ENCODE assay signal across 8 cellular contexts in the genomic region with DNA sequence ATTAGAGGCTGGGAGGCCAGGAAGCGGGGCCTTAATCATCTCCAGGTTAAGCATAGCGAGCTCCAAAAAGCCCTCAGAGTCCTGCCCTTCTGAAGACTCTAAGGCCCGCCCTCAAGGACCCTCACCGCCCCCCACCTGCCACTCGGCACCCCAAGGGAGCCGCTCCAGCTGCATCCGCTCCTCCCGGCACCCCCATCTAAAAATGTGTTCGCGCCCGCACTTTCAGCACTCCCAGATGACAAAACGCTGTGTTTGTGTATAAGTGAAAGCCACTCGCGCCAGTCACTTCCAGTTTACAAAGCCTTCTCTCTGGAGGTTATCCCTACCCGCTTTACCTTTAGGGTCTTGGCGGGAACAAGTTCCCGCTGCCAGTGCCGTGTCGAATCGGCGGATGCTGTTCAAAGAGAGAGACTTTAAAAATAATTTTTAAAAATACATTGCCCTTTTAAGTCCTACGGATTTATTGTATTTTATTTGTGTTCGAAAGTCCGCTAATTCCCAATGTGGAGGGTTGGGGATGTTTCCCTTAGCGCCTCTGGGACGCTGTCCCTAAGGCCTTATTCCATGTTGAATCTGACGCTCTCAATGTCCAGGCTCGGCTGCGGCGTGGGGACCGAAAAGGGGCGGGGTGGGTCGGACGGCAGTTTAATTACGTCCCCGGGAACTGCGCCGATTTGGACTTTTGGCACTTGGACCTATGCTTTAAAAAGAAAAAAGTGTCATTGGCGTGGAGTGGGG. TPM values are rescaled to one million over a fixed set of nuclear protein-coding genes. Genes with fewer than 3 reads are reported as not detected.
DNase-seq lines count a peak whose midpoint lies in the region; ATAC-seq and TF ChIP-seq lines count a peak whose summit lies in the region.

A gene (minus strand): TSS at position 64 of the 738 bp plus-strand sequence. CDS start 900 bp downstream, outside the sequence.
A gene with protein sequence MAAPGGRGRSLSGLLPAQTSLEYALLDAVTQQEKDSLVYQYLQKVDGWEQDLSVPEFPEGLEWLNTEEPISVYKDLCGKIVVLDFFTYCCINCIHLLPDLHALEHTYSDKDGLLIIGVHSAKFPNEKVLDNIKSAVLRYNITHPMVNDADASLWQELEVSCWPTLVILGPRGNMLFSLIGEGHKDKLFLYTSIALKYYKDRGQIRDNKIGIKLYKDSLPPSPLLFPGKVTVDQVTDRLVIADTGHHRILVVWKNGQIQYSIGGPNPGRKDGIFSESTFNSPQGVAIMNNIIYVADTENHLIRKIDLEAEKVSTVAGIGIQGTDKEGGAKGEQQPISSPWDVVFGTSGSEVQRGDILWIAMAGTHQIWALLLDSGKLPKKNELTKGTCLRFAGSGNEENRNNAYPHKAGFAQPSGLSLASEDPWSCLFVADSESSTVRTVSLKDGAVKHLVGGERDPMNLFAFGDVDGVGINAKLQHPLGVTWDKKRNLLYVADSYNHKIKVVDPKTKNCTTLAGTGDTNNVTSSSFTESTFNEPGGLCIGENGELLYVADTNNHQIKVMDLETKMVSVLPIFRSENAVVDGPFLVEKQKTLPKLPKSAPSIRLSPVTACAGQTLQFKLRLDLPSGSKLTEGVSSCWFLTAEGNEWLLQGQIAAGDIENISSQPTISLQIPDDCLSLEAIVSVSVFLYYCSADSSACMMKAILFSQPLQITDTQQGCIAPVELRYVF (plus strand): TSS at position 643 of the 738 bp plus-strand sequence. CDS start 212 bp downstream, outside the sequence.

- TF ChIP-seq EP300 in upper lobe of left lung (IDR thresholded peaks at IDR 0.05): no peak

- H3K27me3 ChIP-seq in heart left ventricle: no peaks in the 10 kb centered on the region
- H3K27me3 ChIP-seq in upper lobe of left lung: no peaks in the 10 kb centered on the region

- H3K27ac ChIP-seq in adipose tissue (ENCODE audit: low read depth, low read length) (peak within 1 kb of the TSS; percentile 15), heart left ventricle (peak within 1 kb of the TSS; percentile 79 to 98 (median 95)), upper lobe of left lung (peak within 1 kb of the TSS; percentile 92 to 97 (median 94))

- peak within 1 kb of the TSS; percentile 95 to 98 (median 96) for H3K4me3 Mint-ChIP-seq in T-cell

- TF ChIP-seq CTCF in HFF-Myc (IDR thresholded peaks at IDR 0.05; ENCODE audit: low read depth, low read length, missing control alignments): no peak
- TF ChIP-seq CTCF in heart left ventricle (IDR thresholded peaks at IDR 0.05): no peak
- no peak for TF ChIP-seq CTCF in upper lobe of left lung (IDR thresholded peaks at IDR 0.05)

- CTCF ChIA-PET in T-cell (lab: Charles Lee): no interaction called here

- ATAC-seq in T-cell (replicated peaks in 1 of 4) (peak; percentile 59 to 72 (median 68)), heart left ventricle (peak; percentile 72 to 88 (median 86)), upper lobe of left lung (ENCODE audit: low FRiP score in 2 of 2) (peak; percentile 92 to 95)

- H3K27ac Mint-ChIP-seq in T-cell: peak within 1 kb of the TSS; percentile 97 to 98

- H3K27me3 Mint-ChIP-seq in T-cell: no peaks in the 10 kb centered on the region

- H3K4me1 Mint-ChIP-seq in T-cell: peaks cover 51 to 67% (median 61%) of the 10 kb centered on the region in 3 donors

- H3K4me1 ChIP-seq in heart left ventricle (peaks cover 0 to 59% (median 42%) of the 10 kb centered on the region in 12 donors), upper lobe of left lung (peaks cover 24 to 69% (median 39%) of the 10 kb centered on the region in 4 donors)

- POLR2A ChIA-PET in T-cell (lab: Charles Lee): interaction anchor here in 1 of 2 donors (0.5 kb wide), 1 partner anchor 18 kb away, joined by 3 read pairs; no protein-coding TSS in a partner anchor

- H3K36me3 Mint-ChIP-seq in T-cell: peaks cover 14% of the 10 kb centered on the region

- 0% methylated on average over 39 of the region's 39 CpGs for WGBS in adipose tissue, 3 donors
- WGBS in heart left ventricle, 4 donors: 0% methylated on average over 36 to 39 of the region's 39 CpGs
- whole genome bisulfite sequencing in upper lobe of left lung, 2 donors: 0% methylated on average over 34 to 39 of the region's 39 CpGs

- H3K36me3 ChIP-seq in heart left ventricle (peaks cover 0 to 16% (median 8%) of the 10 kb centered on the region in 9 donors), upper lobe of left lung (peaks cover 0 to 3% (median 0%) of the 10 kb centered on the region in 4 donors)

- DNase-seq in GDM1 (lab: John Stamatoyannopoulos, UW) (peak; percentile 76), HFF-Myc (ENCODE audit: extremely low read depth, low read depth) (peak; percentile 47), NCI-H1092 (lab: John Stamatoyannopoulos, UW) (peak; percentile 48), T-cell (peak; percentile 3 to 71 (median 47)), heart left ventricle (peak; percentile 81 to 90 (median 86)), posterior cingulate gyrus (peak; percentile 68 to 95 (median 78)), upper lobe of left lung (peak; percentile 80 to 81)

- TF ChIP-seq POLR2A in heart left ventricle (IDR thresholded peaks at IDR 0.05): peak in 1 of 2 donors; percentile 33
- TF ChIP-seq POLR2A in upper lobe of left lung (IDR thresholded peaks at IDR 0.05): peak in 1 of 4 donors; percentile 50

- H3K9me3 ChIP-seq in heart left ventricle: no peaks in the 10 kb centered on the region
- no peaks in the 10 kb centered on the region for H3K9me3 ChIP-seq in upper lobe of left lung

- intact Hi-C loops in heart left ventricle (cut with DNase I): loop anchor here in 7 of 10 donors (5.0 to 10.0 kb wide), 4 partner anchors 169 to 248 kb away; a partner anchor contains a TSS
- intact Hi-C loops in posterior cingulate gyrus (cut with DNase I): loop anchor here (5.0 kb wide), 2 partner anchors 193 to 318 kb away; a partner anchor contains a TSS

- H3K4me3 ChIP-seq in HFF-Myc (replicated peaks; ENCODE audit: low read depth, low read length) (peak within 1 kb of the TSS; percentile 62), heart left ventricle (peak within 1 kb of the TSS; percentile 63 to 97 (median 88)), upper lobe of left lung (peak within 1 kb of the TSS; percentile 46 to 86 (median 75))

- H3K9me3 Mint-ChIP-seq in T-cell: no peaks in the 10 kb centered on the region

RNA-seq across cellular contexts. Expression of the first gene that starts in this region (rescaled TPM):
- total RNA-seq in T-cell: 1 to 10 TPM; 2.5 to 4.8 (median 3.9) TPM
- polyA plus RNA-seq in adipose tissue: 1 to 10 TPM; 1.6 to 2.5 (median 2.2) TPM
- total RNA-seq in heart left ventricle: 1 to 10 TPM; 5.1 to 8.5 (median 6.3) TPM
- polyA plus RNA-seq in heart left ventricle: 1 to 10 TPM; 3.5 to 6.1 TPM
- 10 to 100 TPM in 1 of 6 donors, 1 to 10 TPM in 5; 4.0 to 12.4 (median 6.0) TPM for total RNA-seq in upper lobe of left lung

RNA-seq across cellular contexts. Expression of the second gene that starts in this region (rescaled TPM):
- total RNA-seq in T-cell (10 to 100 TPM in 4 of 5 donors, 1 to 10 TPM in 1; 9.5 to 23.6 (median 19.4) TPM), heart left ventricle (100 to 1,000 TPM in 1 of 9 donors, 10 to 100 TPM in 8; 50.2 to 105 (median 78.3) TPM), upper lobe of left lung (10 to 100 TPM; 24.2 to 55.5 (median 39.7) TPM)
- polyA plus RNA-seq in adipose tissue (1 to 10 TPM; 2.7 to 4.9 (median 4.3) TPM), heart left ventricle (10 to 100 TPM; 13.0 to 16.9 TPM)

Comparison
In these comparisons a context has a peak if more than half of its experiments do, and no peak if none do; other contexts are left out.
1. Peak in every context shown above with its lines: DNase-seq, ATAC-seq, H3K4me3 ChIP-seq and H3K27ac ChIP-seq.
2. H3K27ac ChIP-seq: peak in every context shown above with its lines; median percentile 95 in heart left ventricle; 94 in upper lobe of left lung; 15 in adipose tissue.